Comparison of ENCODE assay signal across 8 cellular contexts in the genomic region with DNA sequence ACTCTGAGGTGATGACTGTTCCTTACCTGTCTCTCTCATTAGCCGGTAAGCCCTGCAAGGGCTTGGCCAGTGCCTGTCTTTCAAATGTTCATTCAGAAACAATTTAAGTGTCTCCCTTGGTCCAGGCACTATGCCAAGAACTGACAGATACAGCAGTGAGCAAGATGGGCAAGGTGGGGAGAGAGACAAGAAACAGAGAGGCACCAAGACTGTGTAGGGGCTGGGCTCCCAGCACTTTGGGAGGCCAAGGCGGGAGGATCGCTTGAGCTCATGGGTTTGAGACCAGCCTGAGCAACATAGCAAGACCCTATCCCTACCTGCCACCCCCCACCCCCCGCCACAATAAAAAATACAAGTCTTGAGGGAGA. TPM values are rescaled to one million over a fixed set of nuclear protein-coding genes. Genes with fewer than 3 reads are reported as not detected.
DNase-seq lines count a peak whose midpoint lies in the region; ATAC-seq, FAIRE-seq and TF ChIP-seq lines count a peak whose summit lies in the region.

No MANE protein-coding gene starts in this region.

- H3K27me3 ChIP-seq in esophagus muscularis mucosa = no peaks in the 10 kb centered on the region

- no peak overlapping the region for H3K4me3 ChIP-seq in esophagus muscularis mucosa

- 93% methylated on average over 3 of the region's 4 CpGs for WGBS in esophagus muscularis mucosa

- TF ChIP-seq CTCF in esophagus muscularis mucosa (IDR thresholded peaks at IDR 0.05) = no peak

- peak overlapping the region; percentile 95 for H3K27ac Mint-ChIP-seq in stimulated activated naive B cell treated with anti-CD40 and anti-IgM and Interleukin-4, amounts not matched to agents 10 μg/mL and 1 μg/mL and 100 μg/mL, for 72 hours

- peaks cover 7% of the 10 kb centered on the region for H3K4me1 Mint-ChIP-seq in activated T-cell treated with anti-CD3 and anti-CD28 coated beads, Interleukin-2, amount 50 U/mL, for 4 hours (ENCODE audit: low read depth)
- H3K4me1 Mint-ChIP-seq in stimulated activated naive B cell treated with anti-CD40 and anti-IgM and Interleukin-4, amounts not matched to agents 10 μg/mL and 1 μg/mL and 100 μg/mL, for 72 hours = peaks cover 13 to 24% of the 10 kb centered on the region in 2 donors

- peaks cover 0 to 28% (median 19%) of the 10 kb centered on the region in 4 donors for H3K4me1 ChIP-seq in esophagus muscularis mucosa

- no peaks in the 10 kb centered on the region for H3K9me3 Mint-ChIP-seq in activated T-cell treated with anti-CD3 and anti-CD28 coated beads, Interleukin-2, amount 50 U/mL, for 4 hours
- H3K9me3 Mint-ChIP-seq in stimulated activated naive B cell treated with anti-CD40 and anti-IgM and Interleukin-4, amounts not matched to agents 10 μg/mL and 1 μg/mL and 100 μg/mL, for 72 hours = no peaks in the 10 kb centered on the region

- no peaks in the 10 kb centered on the region for H3K9me3 ChIP-seq in esophagus muscularis mucosa

- no peak for DNase-seq in activated T-cell treated with anti-CD3 and anti-CD28 coated beads, Interleukin-2, amount 50 U/mL, for 4 hours
- DNase-seq in activated T-cell treated with anti-CD3 and anti-CD28 coated beads for 4 hours (no peak), RCC 7860 (ENCODE audit: low spot score) (peak; percentile 11), esophagus muscularis mucosa (ENCODE audit: extremely low spot score) (no peak)
- DNase-seq in stimulated activated naive B cell treated with anti-CD40 and anti-IgM and Interleukin-4, amounts not matched to agents 10 μg/mL and 1 μg/mL and 100 μg/mL, for 72 hours = no peak
- no peak for DNase-seq in activated effector memory CD4-positive, alpha-beta T cell treated with anti-CD3 and anti-CD28 coated beads, Interleukin-2, amount 50 U/mL, for 16 hours

- intact Hi-C loops in esophagus muscularis mucosa (cut with DNase I) = loop anchor here (5.0 to 10.0 kb wide), 2 partner anchors 132 to 206 kb away; partner anchors contain the start of genes POP4 and URI1

- no peaks in the 10 kb centered on the region for H3K36me3 Mint-ChIP-seq in activated T-cell treated with anti-CD3 and anti-CD28 coated beads, Interleukin-2, amount 50 U/mL, for 4 hours (ENCODE audit: insufficient read depth)
- peaks cover 2 to 3% of the 10 kb centered on the region in 2 donors for H3K36me3 Mint-ChIP-seq in stimulated activated naive B cell treated with anti-CD40 and anti-IgM and Interleukin-4, amounts not matched to agents 10 μg/mL and 1 μg/mL and 100 μg/mL, for 72 hours

- no peaks in the 10 kb centered on the region for H3K36me3 ChIP-seq in esophagus muscularis mucosa

- peak overlapping the region; percentile 1 to 80 (median 74) for H3K27ac ChIP-seq in esophagus muscularis mucosa (replicated peaks in 1 of 4)

- no peak for FAIRE-seq in RCC 7860 (lab: Jason Lieb, UNC)

- peak overlapping the region; percentile 77 for H3K4me3 Mint-ChIP-seq in activated T-cell treated with anti-CD3 and anti-CD28 coated beads, Interleukin-2, amount 50 U/mL, for 4 hours
- H3K4me3 Mint-ChIP-seq in stimulated activated naive B cell treated with anti-CD40 and anti-IgM and Interleukin-4, amounts not matched to agents 10 μg/mL and 1 μg/mL and 100 μg/mL, for 72 hours = peak overlapping the region; percentile 85 to 87

- no peaks in the 10 kb centered on the region for H3K27me3 Mint-ChIP-seq in activated T-cell treated with anti-CD3 and anti-CD28 coated beads, Interleukin-2, amount 50 U/mL, for 4 hours (ENCODE audit: low read depth)
- peaks cover 9 to 13% of the 10 kb centered on the region in 2 donors for H3K27me3 Mint-ChIP-seq in stimulated activated naive B cell treated with anti-CD40 and anti-IgM and Interleukin-4, amounts not matched to agents 10 μg/mL and 1 μg/mL and 100 μg/mL, for 72 hours

- no peak for TF ChIP-seq EP300 in esophagus muscularis mucosa (IDR thresholded peaks at IDR 0.05)

- ATAC-seq in activated T-cell treated with anti-CD3 and anti-CD28 coated beads, Interleukin-2, amount 50 U/mL, for 4 hours = no peak
- ATAC-seq in stimulated activated naive B cell treated with anti-CD40 and anti-IgM and Interleukin-4, amounts not matched to agents 10 μg/mL and 1 μg/mL and 100 μg/mL, for 72 hours (replicated peaks) = no peak
- ATAC-seq in HG03095 (IDR thresholded peaks at IDR 0.05; ENCODE audit: unreplicated experiment) (no peak), HG03139 (IDR thresholded peaks at IDR 0.05; ENCODE audit: unreplicated experiment) (no peak)

- no peak for TF ChIP-seq POLR2A in esophagus muscularis mucosa (IDR thresholded peaks at IDR 0.05; ENCODE audit: low read depth)

RNA-seq across cellular contexts. Expression of gene CCNE1, which starts 1.3 kb away (rescaled TPM):
- 10 to 100 TPM; 17.4 to 30.2 (median 26.7) TPM for total RNA-seq in activated T-cell treated with anti-CD3 and anti-CD28 coated beads, Interleukin-2, amount 50 U/mL, for 4 hours
- total RNA-seq in esophagus muscularis mucosa = 1 to 10 TPM in 3 of 4 donors, under 1 TPM in 1; 0.42 to 4.0 (median 2.4) TPM
